8 cellular contexts compared by ENCODE assay signal in the genomic region with DNA sequence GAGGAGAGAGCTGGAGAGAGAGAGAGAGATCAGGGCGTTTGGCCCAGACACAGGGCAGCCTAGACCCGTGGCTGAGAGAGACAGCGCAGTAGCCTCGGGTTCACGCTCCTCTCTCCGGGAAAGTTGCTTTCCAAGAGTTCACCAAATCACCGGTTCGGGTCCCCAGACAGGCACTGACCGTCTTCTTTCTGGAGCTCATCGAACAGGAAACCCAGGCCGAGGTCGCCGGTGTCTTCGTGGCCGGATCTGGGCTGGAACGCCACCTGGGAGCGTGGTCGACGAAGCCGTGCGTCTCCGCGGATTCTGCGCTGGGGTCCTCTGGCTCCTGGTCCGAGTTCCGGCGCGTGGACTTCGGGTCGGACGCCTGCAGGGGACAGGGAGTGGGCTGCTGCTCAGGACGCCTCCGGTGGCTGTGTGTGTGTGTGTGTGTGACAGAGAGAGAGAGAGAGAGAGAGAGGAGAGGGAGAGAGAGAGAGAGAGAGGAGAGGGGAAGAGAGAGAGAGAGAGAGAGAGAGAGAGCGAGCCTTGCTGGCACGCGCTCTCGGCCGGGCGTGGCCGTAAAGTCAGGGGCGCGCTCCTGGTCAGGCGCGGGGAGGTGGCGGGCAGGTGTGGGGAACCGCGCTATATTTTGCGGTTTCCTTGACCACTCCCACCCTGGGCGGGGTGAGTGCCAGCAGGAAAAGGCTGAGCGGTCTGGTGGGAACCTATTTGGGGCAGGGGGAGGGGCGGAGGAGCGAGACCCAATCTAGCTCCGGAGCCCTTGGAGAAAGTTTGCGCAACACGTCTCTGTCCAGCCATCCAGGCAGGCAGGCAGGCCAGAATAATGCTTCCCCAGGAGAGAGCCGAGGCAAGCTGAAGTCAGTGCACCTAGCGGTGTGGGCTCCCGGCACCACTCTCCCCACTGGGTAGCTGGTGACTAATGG.
DNase-seq lines count a peak whose midpoint lies in the region; ATAC-seq, FAIRE-seq and TF ChIP-seq lines count a peak whose summit lies in the region.

No MANE protein-coding gene starts in this region.

- no peak overlapping the region for H3K4me3 ChIP-seq in K562
- no peak overlapping the region for H3K4me3 ChIP-seq in lung
- peak overlapping the region; percentile 31 to 34 for H3K4me3 ChIP-seq in vagina

- TF ChIP-seq POLR2A in K562 (conservative IDR thresholded peaks at IDR 0.05) (no peak), vagina (IDR thresholded peaks at IDR 0.05) (no peak)

- H3K9me3 ChIP-seq in K562 (replicated peaks; ENCODE audit: control insufficient read depth, insufficient read depth, low read depth, low read length) (no peaks in the 10 kb centered on the region), lung (ENCODE audit: control insufficient read depth in 2 of 2, insufficient read depth in 1 of 2, low read length in 1 of 2) (no peaks in the 10 kb centered on the region), vagina (no peaks in the 10 kb centered on the region)

- TF ChIP-seq CTCF in K562 (IDR thresholded peaks at IDR 0.05 in 2 of 3, conservative IDR thresholded peaks at IDR 0.05 in 1 of 3; ENCODE audit: insufficient read depth in 2 of 3, low read depth in 1 of 3, low read length in 3 of 3) (no peak), lung (IDR thresholded peaks at IDR 0.05; ENCODE audit: control extremely low read depth, extremely low read depth) (no peak), vagina (IDR thresholded peaks at IDR 0.05) (no peak), GM10248 (IDR thresholded peaks at IDR 0.05; ENCODE audit: control extremely low read depth, extremely low read depth, low read depth, missing control alignments) (no peak)

- H3K27me3 ChIP-seq in K562 (ENCODE audit: control insufficient read depth in 2 of 2, insufficient read depth in 2 of 2, low read length in 2 of 2) (peaks cover 11 to 43% of the 10 kb centered on the region in 2 experiments; a peak in 3 of 5 replicates), lung (ENCODE audit: control insufficient read depth, insufficient read depth) (no peaks in the 10 kb centered on the region), vagina (no peaks in the 10 kb centered on the region)

- TF ChIP-seq RAD21 in K562 (CRISPR knock-in tag; conservative IDR thresholded peaks at IDR 0.05 in 1 of 2, IDR thresholded peaks at IDR 0.05 in 1 of 2), result no peak

- H3K4me2 ChIP-seq in K562 (ENCODE audit: insufficient read depth, low read length), result no peak overlapping the region

- CTCF ChIA-PET in K562 (lab: Yijun Ruan, JAX; ENCODE audit: low intra/inter-chr PET ratio) (no interaction called here), GM10248 (lab: Yijun Ruan, JAX) (no interaction called here)

- no peak for FAIRE-seq in K562 (lab: Jason Lieb, UNC)

- no peaks in the 10 kb centered on the region for H3K9me1 ChIP-seq in K562 (ENCODE audit: control insufficient read depth, insufficient read depth, low read length)

- H3K36me3 ChIP-seq in K562 (ENCODE audit: control insufficient read depth, insufficient read depth, low read length), result no peaks in the 10 kb centered on the region
- H3K36me3 ChIP-seq in lung (ENCODE audit: control insufficient read depth in 2 of 2, insufficient read depth in 2 of 2, low read length in 2 of 2), result no peaks in the 10 kb centered on the region
- H3K36me3 ChIP-seq in vagina, result no peaks in the 10 kb centered on the region

- in situ Hi-C loops in K562 (cut with MboI), result no loop called here

- no peaks in the 10 kb centered on the region for H3K79me2 ChIP-seq in K562 (ENCODE audit: control insufficient read depth, insufficient read depth, low read length)

- ATAC-seq in Right ventricle myocardium inferior (no peak), K562 (no peak), lung (ENCODE audit: insufficient read depth, low FRiP score) (peak; percentile 47), HG03045 (IDR thresholded peaks at IDR 0.05; ENCODE audit: unreplicated experiment) (no peak)

- no peak for TF ChIP-seq EP300 in K562 (IDR thresholded peaks at IDR 0.05; ENCODE audit: low read length)

- H4K20me1 ChIP-seq in K562 (replicated peaks; ENCODE audit: control insufficient read depth, insufficient read depth, low read length), result no peaks in the 10 kb centered on the region

- no peak overlapping the region for H2AFZ ChIP-seq in K562 (ENCODE audit: low read depth, low read length)

- POLR2A ChIA-PET in K562 (lab: Yijun Ruan, JAX), result no interaction called here
- POLR2A ChIA-PET in GM10248 (lab: Yijun Ruan, JAX), result no interaction called here

- DNase-seq in Right ventricle myocardium inferior (ENCODE audit: missing footprints), result peak; percentile 34
- no peak for DNase-seq in cardiac septum (ENCODE audit: low spot score)
- no peak for DNase-seq in K562 (ENCODE audit: extremely low read depth in 1 of 4, low spot score in 3 of 4)
- DNase-seq in lung (ENCODE audit: low spot score), result peak; percentile 44
- DNase-seq in vagina (ENCODE audit: extremely low spot score in 2 of 2), result no peak
- DNase-seq in T1000 (lab: John Stamatoyannopoulos, UW), result no peak
- DNase-seq in GM10248 (ENCODE audit: extremely low spot score), result no peak

- no TSS peak for BruUV-seq in K562 (replicated peaks; lab: Mats Ljungman, UMichigan)

- H3K9ac ChIP-seq in K562 (ENCODE audit: insufficient read depth in 1 of 2, low read depth in 2 of 2, low read length in 2 of 2), result no peak overlapping the region; a peak in 1 of 4 replicates

- H3K4me1 ChIP-seq in K562 (replicated peaks in 1 of 2; ENCODE audit: control insufficient read depth in 2 of 2, insufficient read depth in 2 of 2, low read length in 2 of 2) (peaks cover 0 to 8% of the 10 kb centered on the region in 2 experiments; a peak in 2 of 5 replicates), lung (ENCODE audit: control insufficient read depth in 2 of 2, insufficient read depth in 2 of 2, low read length in 2 of 2) (no peaks in the 10 kb centered on the region), vagina (no peaks in the 10 kb centered on the region)

- intact Hi-C loops in Right ventricle myocardium inferior (cut with DNase I) (no loop called here), cardiac septum (cut with DNase I) (no loop called here), K562 (cut with micrococcal nuclease) (no loop called here), vagina (cut with DNase I) (no loop called here)

- H3K27ac ChIP-seq in K562 (ENCODE audit: extremely low read depth, low read depth, low read length) (no peak overlapping the region), lung (ENCODE audit: low read depth in 1 of 2, low read length in 1 of 2) (no peak overlapping the region), vagina (no peak overlapping the region)

- WGBS in K562 (ENCODE audit: insufficient coverage, low coverage, missing lambda C conversion rate), result 30% methylated on average over 24 of the region's 58 CpGs
- 0 to 33% methylated on average over 34 to 58 of the region's 58 CpGs for WGBS in lung, 2 donors

TF ChIP-seq in K562, 482 proteins besides CTCF, POLR2A, EP300 and RAD21:
- TF ChIP-seq CEBPB (tag; IDR thresholded peaks at IDR 0.05) (peak; percentile 58), POLR2H (tag; IDR thresholded peaks at IDR 0.05; ENCODE audit: low read depth) (no peak), KLF10 (CRISPR knock-in tag; IDR thresholded peaks at IDR 0.05) (no peak), ZNF217 (CRISPR knock-in tag; IDR thresholded peaks at IDR 0.05) (no peak), CEBPG (CRISPR knock-in tag; IDR thresholded peaks at IDR 0.05) (no peak; the same call in 1 of the 2 replicates), CEBPG (tag; conservative IDR thresholded peaks at IDR 0.05 in 1 of 2, IDR thresholded peaks at IDR 0.05 in 1 of 2) (0 out of 4 replicates have a peak, but pooled peaks of 1 of the 2 experiments have one; percentile 18)
- TF ChIP-seq, protein P1, sequence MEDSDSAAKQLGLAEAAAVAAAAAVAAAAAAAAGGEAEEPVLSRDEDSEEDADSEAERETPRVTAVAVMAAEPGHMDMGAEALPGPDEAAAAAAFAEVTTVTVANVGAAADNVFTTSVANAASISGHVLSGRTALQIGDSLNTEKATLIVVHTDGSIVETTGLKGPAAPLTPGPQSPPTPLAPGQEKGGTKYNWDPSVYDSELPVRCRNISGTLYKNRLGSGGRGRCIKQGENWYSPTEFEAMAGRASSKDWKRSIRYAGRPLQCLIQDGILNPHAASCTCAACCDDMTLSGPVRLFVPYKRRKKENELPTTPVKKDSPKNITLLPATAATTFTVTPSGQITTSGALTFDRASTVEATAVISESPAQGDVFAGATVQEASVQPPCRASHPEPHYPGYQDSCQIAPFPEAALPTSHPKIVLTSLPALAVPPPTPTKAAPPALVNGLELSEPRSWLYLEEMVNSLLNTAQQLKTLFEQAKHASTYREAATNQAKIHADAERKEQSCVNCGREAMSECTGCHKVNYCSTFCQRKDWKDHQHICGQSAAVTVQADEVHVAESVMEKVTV (CRISPR knock-in tag; IDR thresholded peaks at IDR 0.05), result no peak

Comparison
In these comparisons a context has a peak if more than half of its experiments do, and no peak if none do; other contexts are left out.
1. DNase-seq: peak in Right ventricle myocardium inferior (single experiment) and lung (single experiment); none in cardiac septum (single experiment), K562 (0 of 4), vagina (0 of 2), T1000 (single experiment) and GM10248 (single experiment).
2. H3K4me3 ChIP-seq: peak in vagina (2 of 2); none in K562 (single experiment) and lung (single experiment).